Comparison of ENCODE assay signal across 18 cellular contexts in genomic region chr2:99598435-99598834, GRCh38.
"Had no signal": no experiment of that assay in that cellular context is flagged by ENCODE, and none has a peak within 500 bp of the region (broad histone marks: within the 10 kb centered on the region; RNA-seq: fewer than 3 reads in every experiment).

No MANE protein-coding gene starts in this region.

- H3K27ac Mint-ChIP-seq: activated T-helper 17 cell treated with anti-CD3 and anti-CD28 coated beads, Interleukin-2, amount 50 U/mL, for 72 hours; naive thymus-derived CD4-positive, alpha-beta T cell had no signal

- DNase-seq: activated CD4-positive, alpha-beta T cell treated with anti-CD3 and anti-CD28 coated beads, Interleukin-2, amount 50 U/mL, for 1 hour; activated naive CD4-positive, alpha-beta T cell treated with Interleukin-2 at 50 U/mL for 16 hours; activated T-cell treated with anti-CD3 and anti-CD28 coated beads for 4 hours; cerebellar nuclear complex; effector CD8-positive, alpha-beta T cell; foreskin keratinocyte; left colon; mammary epithelial cell; mucosa of descending colon; naive thymus-derived CD4-positive, alpha-beta T cell; stimulated activated CD4-positive, alpha-beta T cell treated with anti-CD3 and anti-CD28 coated beads, Interleukin-2, amount 100 ng/mL, for 48 hours; stimulated activated naive CD4-positive, alpha-beta T cell; T-helper 9 cell; tibial artery had no signal

- H3K9me3 ChIP-seq: mucosa of descending colon, tibial artery had no signal

- H3K27ac ChIP-seq: foreskin keratinocyte, tibial artery had no signal

- H3K4me1 ChIP-seq: foreskin keratinocyte had no signal

- H3K4me3 ChIP-seq: mucosa of descending colon, tibial artery had no signal

- ATAC-seq: activated CD4-positive, CD25-positive, alpha-beta regulatory T cell treated with anti-CD3 and anti-CD28 coated beads, Interleukin-2, amount 50 U/mL, for 24 hours; activated T-helper 17 cell treated with anti-CD3 and anti-CD28 coated beads, Interleukin-2, amount 50 U/mL, for 72 hours; foreskin keratinocyte; left colon; mucosa of descending colon; naive thymus-derived CD4-positive, alpha-beta T cell had no signal

- H3K4me3 Mint-ChIP-seq: activated T-helper 17 cell treated with anti-CD3 and anti-CD28 coated beads, Interleukin-2, amount 50 U/mL, for 72 hours; naive thymus-derived CD4-positive, alpha-beta T cell had no signal

- H3K4me1 Mint-ChIP-seq: activated T-helper 17 cell treated with anti-CD3 and anti-CD28 coated beads, Interleukin-2, amount 50 U/mL, for 72 hours; naive thymus-derived CD4-positive, alpha-beta T cell had no signal

- H3K9me3 Mint-ChIP-seq: activated T-helper 17 cell treated with anti-CD3 and anti-CD28 coated beads, Interleukin-2, amount 50 U/mL, for 72 hours had no signal

- H3K27me3 ChIP-seq: tibial artery had no signal

- FAIRE-seq: islet of Langerhans, urothelium cell line had no signal
